Comparison of ENCODE assay signal across 10 cellular contexts in the genomic region with DNA sequence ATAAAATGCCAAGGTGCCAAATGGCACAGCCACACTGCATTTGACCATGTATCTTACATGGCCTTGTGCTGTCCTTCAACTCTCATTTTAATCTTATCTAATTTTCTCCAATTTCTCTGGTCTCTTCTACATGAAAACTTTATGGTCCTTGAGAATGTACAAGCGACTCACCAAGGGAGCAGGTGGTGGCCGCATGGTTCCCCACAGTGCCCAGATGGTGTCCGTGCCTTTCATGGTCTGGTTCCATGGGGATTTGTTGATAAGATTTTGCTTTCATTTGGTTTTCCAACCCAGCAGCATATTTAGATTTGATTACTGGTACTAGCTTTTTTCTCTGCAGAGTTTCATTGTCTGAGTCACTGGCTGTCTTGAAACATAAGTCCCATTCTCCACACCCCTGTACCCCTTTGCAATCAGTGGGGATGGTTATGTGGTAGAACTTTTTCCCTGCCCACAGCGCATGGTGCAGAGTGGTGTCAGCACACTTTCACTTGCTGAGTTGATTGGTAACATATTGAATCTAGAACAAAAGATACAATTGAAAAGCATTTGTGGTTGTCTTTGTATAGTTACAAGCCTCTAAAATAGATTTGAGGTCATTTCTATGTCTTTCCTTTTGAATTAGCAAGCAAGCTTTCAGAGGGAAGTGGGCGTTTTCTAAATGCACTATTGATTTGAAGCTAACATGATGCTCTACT. TPM values are rescaled to one million over a fixed set of nuclear protein-coding genes. Genes with fewer than 3 reads are reported as not detected.
DNase-seq lines count a peak whose midpoint lies in the region; ATAC-seq and TF ChIP-seq lines count a peak whose summit lies in the region.
"Had no signal": no experiment of that assay in that cellular context is flagged by ENCODE, and none has a peak within 500 bp of the region (broad histone marks: within the 10 kb centered on the region; RNA-seq: fewer than 3 reads in every experiment).

No MANE protein-coding gene starts in this region.

- no peak overlapping the region for H2BK15ac ChIP-seq in mesendoderm (replicated peaks; ENCODE audit: low read depth)

- no peak overlapping the region for H2AK5ac ChIP-seq in mesendoderm (ENCODE audit: low read length)

- no peak overlapping the region for H3K9ac ChIP-seq in KMS-11
- H3K9ac ChIP-seq in mesendoderm (ENCODE audit: low read length): no peak overlapping the region

- H3K4me2 ChIP-seq in KMS-11 (peak overlapping the region; percentile 25; the same call in 1 of the 2 replicates), mesendoderm (ENCODE audit: low read length) (no peak overlapping the region)

- H3K27ac Mint-ChIP-seq in T-cell: no peak overlapping the region

- no peak overlapping the region for H4K5ac ChIP-seq in mesendoderm (ENCODE audit: low read length)

- H3K9me3 Mint-ChIP-seq in T-cell: no peaks in the 10 kb centered on the region

- H3K27ac ChIP-seq in KMS-11 (no peak overlapping the region), mesendoderm (ENCODE audit: low read depth, low read length) (no peak overlapping the region)
- H3K27ac ChIP-seq: Peyer's patch, right atrium auricular region had no signal

- H3K36me3 ChIP-seq in KMS-11 (ENCODE audit: insufficient read depth) (no peaks in the 10 kb centered on the region), mesendoderm (ENCODE audit: control insufficient read depth, insufficient read depth, low read length) (no peaks in the 10 kb centered on the region)
- H3K36me3 ChIP-seq: Peyer's patch, right atrium auricular region had no signal

- H2BK5ac ChIP-seq in mesendoderm (ENCODE audit: low read length): no peak overlapping the region

- no peak overlapping the region for H2AFZ ChIP-seq in KMS-11 (ENCODE audit: low read depth)

- no peak for TF ChIP-seq CTCF in GM10266 (IDR thresholded peaks at IDR 0.05; ENCODE audit: control insufficient read depth, insufficient read depth, low read depth, missing control alignments)
- no peak for TF ChIP-seq CTCF in KMS-11 (conservative IDR thresholded peaks at IDR 0.05; ENCODE audit: low read depth, low read length)

- no peak overlapping the region for H3K4me3 Mint-ChIP-seq in T-cell

- H4K20me1 ChIP-seq in KMS-11 (ENCODE audit: insufficient read depth): peaks cover 12% of the 10 kb centered on the region; the same call in 1 of the 2 replicates

- H3K23ac ChIP-seq in mesendoderm (ENCODE audit: low read length): no peak overlapping the region

- H3K4me3 ChIP-seq in KMS-11 (IDR thresholded peaks at IDR 0.05; ENCODE audit: insufficient read depth, low read depth, low read length): no peak overlapping the region
- H3K4me3 ChIP-seq in mesendoderm (ENCODE audit: low read length): no peak overlapping the region
- H3K4me3 ChIP-seq: Peyer's patch, right atrium auricular region had no signal

- ATAC-seq in GM21381 (IDR thresholded peaks at IDR 0.05; ENCODE audit: unreplicated experiment): peak; percentile 81
- no peak for ATAC-seq in T-cell (replicated peaks in 1 of 4)

- H3K79me2 ChIP-seq in KMS-11 (ENCODE audit: insufficient read depth, low read depth) (no peaks in the 10 kb centered on the region; the same call in 1 of the 2 replicates), mesendoderm (ENCODE audit: control insufficient read depth, insufficient read depth, low read length) (peaks cover 78% of the 10 kb centered on the region)

- H3K79me1 ChIP-seq in mesendoderm (ENCODE audit: low read length): peaks cover 34% of the 10 kb centered on the region

- POLR2A ChIA-PET in T-cell (lab: Charles Lee): no interaction called here

- WGBS in mesendoderm (ENCODE audit: extremely low coverage, insufficient coverage, low lambda C conversion rate): no CpG with 5 or more reads among the region's 5 CpGs

- no peaks in the 10 kb centered on the region for H3K36me3 Mint-ChIP-seq in T-cell

- H2BK120ac ChIP-seq in mesendoderm (ENCODE audit: low read depth, low read length): no peak overlapping the region

- no peak overlapping the region for H3K18ac ChIP-seq in mesendoderm (ENCODE audit: low read length)

- H3K27me3 Mint-ChIP-seq in T-cell: peaks cover 2 to 11% of the 10 kb centered on the region in 2 donors

- H3K27me3 ChIP-seq in KMS-11 (ENCODE audit: insufficient read depth, low read depth) (no peaks in the 10 kb centered on the region), mesendoderm (ENCODE audit: insufficient read depth, low read length, poor library complexity) (no peaks in the 10 kb centered on the region)
- H3K27me3 ChIP-seq: Peyer's patch, right atrium auricular region had no signal

- DNase-seq in GM10266 (ENCODE audit: extremely low spot score) (peak; percentile 45), mesenteric fat pad (ENCODE audit: low spot score) (peak; percentile 16), NCI-H1930 (lab: John Stamatoyannopoulos, UW) (no peak), mesendoderm (no peak), T-cell (no peak), UCSD-AML1 (lab: John Stamatoyannopoulos, UW; ENCODE audit: unreplicated experiment) (no peak)
- DNase-seq: Peyer's patch had no signal

- H3K4me1 ChIP-seq in KMS-11 (ENCODE audit: low read depth, poor library complexity, severe bottlenecking) (peaks cover 31% of the 10 kb centered on the region), mesendoderm (ENCODE audit: control insufficient read depth, low read depth, low read length) (peaks cover 22% of the 10 kb centered on the region)

- H3K4me1 Mint-ChIP-seq in T-cell: peaks cover 6 to 10% (median 10%) of the 10 kb centered on the region in 3 donors

- H4K8ac ChIP-seq in mesendoderm (ENCODE audit: low read depth, low read length): no peak overlapping the region

- H3K56ac ChIP-seq in mesendoderm (ENCODE audit: low read length): no peak overlapping the region

- no peak overlapping the region for H3K4ac ChIP-seq in mesendoderm (ENCODE audit: low read depth, low read length)

- CTCF ChIA-PET in T-cell (lab: Charles Lee): interaction anchor here in 1 of 2 donors (0.6 kb wide), 2 partner anchors 79 to 1059 kb away, joined by 3 read pairs; no protein-coding TSS in a partner anchor

RNA-seq across cellular contexts. Expression of gene ZNRF3, which starts 24.1 kb away (rescaled TPM):
- 12.1 TPM for total RNA-seq in mesenteric fat pad
- 12.2 TPM for polyA plus RNA-seq in mesendoderm (2013, experiment 1 of 2)
- polyA plus RNA-seq in mesendoderm (2013, experiment 2 of 2): 11.9 TPM
- 1 to 10 TPM in 3 of 5 donors, under 1 TPM in 2; 0.70 to 2.1 (median 1.1) TPM for total RNA-seq in T-cell

Comparison
In these comparisons a context has a peak if more than half of its experiments do, and no peak if none do; other contexts are left out.
1. DNase-seq: peak in GM10266 (single experiment) and mesenteric fat pad (single experiment); none in NCI-H1930 (0 of 2), mesendoderm (single experiment), T-cell (0 of 34) and UCSD-AML1 (single experiment).